15 cellular contexts compared by ENCODE assay signal in genomic region chr2:96913117-96913397, GRCh38. TPM values are rescaled to one million over a fixed set of nuclear protein-coding genes. Genes with fewer than 3 reads are reported as not detected.
DNase-seq lines count a peak whose midpoint lies in the region; ATAC-seq and TF ChIP-seq lines count a peak whose summit lies in the region.
"Had no signal": no experiment of that assay in that cellular context is flagged by ENCODE, and none has a peak within 500 bp of the region (broad histone marks: within the 10 kb centered on the region; RNA-seq: fewer than 3 reads in every experiment).

No MANE protein-coding gene starts in this region.

- H3K4me2 ChIP-seq in neuronal stem cell (ENCODE audit: insufficient read depth, low read length, poor library complexity, severe bottlenecking) (no peak overlapping the region), Karpas-422 (ENCODE audit: low read depth, low read length, poor library complexity, severe bottlenecking) (no peak overlapping the region)
- H3K4me2 ChIP-seq: A549, hepatocyte had no signal

- peak overlapping the region; percentile 68 for H2BK15ac ChIP-seq in neuronal stem cell (ENCODE audit: low read length)

- peaks cover 5 to 14% of the 10 kb centered on the region in 2 donors for H3K9me3 ChIP-seq in neuronal stem cell (replicated peaks in 1 of 2; ENCODE audit: control insufficient read depth in 2 of 2, insufficient read depth in 1 of 2, low read depth in 1 of 2, low read length in 2 of 2)
- no peaks in the 10 kb centered on the region for H3K9me3 ChIP-seq in Karpas-422 (ENCODE audit: low read length)
- H3K9me3 ChIP-seq: right lobe of liver had no signal

- peaks cover 28% of the 10 kb centered on the region for H3K36me3 Mint-ChIP-seq in activated CD4-positive, alpha-beta T cell treated with anti-CD3 and anti-CD28 coated beads, Interleukin-2, amount 10 ng/mL, durations not matched to agents 7 days and 5 days (ENCODE audit: low read depth)
- no peaks in the 10 kb centered on the region for H3K36me3 Mint-ChIP-seq in IgD-negative memory B cell
- H3K36me3 Mint-ChIP-seq in brain = no peaks in the 10 kb centered on the region

- H3K27me3 Mint-ChIP-seq in activated CD4-positive, alpha-beta T cell treated with anti-CD3 and anti-CD28 coated beads, Interleukin-2, amount 10 ng/mL, durations not matched to agents 7 days and 5 days = peaks cover 4% of the 10 kb centered on the region
- H3K27me3 Mint-ChIP-seq in IgD-negative memory B cell (peaks cover 7% of the 10 kb centered on the region), brain (no peaks in the 10 kb centered on the region)

- no peak overlapping the region for H4K91ac ChIP-seq in neuronal stem cell (ENCODE audit: low read depth, low read length, poor library complexity)

- H3K27me3 ChIP-seq in neuronal stem cell (ENCODE audit: control insufficient read depth in 3 of 3, insufficient read depth in 3 of 3, low read depth in 1 of 3, low read length in 3 of 3) = no peaks in the 10 kb centered on the region
- no peaks in the 10 kb centered on the region for H3K27me3 ChIP-seq in Karpas-422 (ENCODE audit: low read length)
- H3K27me3 ChIP-seq: hepatocyte, right lobe of liver had no signal

- no peak for TF ChIP-seq CTCF in brain (conservative IDR thresholded peaks at IDR 0.05)

- no peak overlapping the region for H2BK5ac ChIP-seq in neuronal stem cell (ENCODE audit: low read length)

- H3K27ac Mint-ChIP-seq in activated CD4-positive, alpha-beta T cell treated with anti-CD3 and anti-CD28 coated beads, Interleukin-2, amount 10 ng/mL, durations not matched to agents 7 days and 5 days = peak overlapping the region; percentile 98
- H3K27ac Mint-ChIP-seq in IgD-negative memory B cell (peak overlapping the region in 1 of 3 donors; percentile 75), brain (peak overlapping the region; percentile 1 to 81 (median 57))

- H3K14ac ChIP-seq in neuronal stem cell (ENCODE audit: low read length) = peak overlapping the region; percentile 25

- peak overlapping the region; percentile 13 for H2AK5ac ChIP-seq in neuronal stem cell (ENCODE audit: low read depth, low read length)

- no CpG with 5 or more reads among the region's 5 CpGs for WGBS in neuronal stem cell (ENCODE audit: extremely low coverage in 2 of 2, insufficient read length in 2 of 2, insufficient replicate concordance in 1 of 2), 2 donors

- H3K18ac ChIP-seq in neuronal stem cell (ENCODE audit: low read length) = peak overlapping the region; percentile 20

- H4K8ac ChIP-seq in neuronal stem cell (ENCODE audit: low read depth, low read length) = no peak overlapping the region

- peak overlapping the region; percentile 86 for H2AFZ ChIP-seq in neuronal stem cell (ENCODE audit: low read length)
- H2AFZ ChIP-seq in Karpas-422 (ENCODE audit: low read length) = no peak overlapping the region
- H2AFZ ChIP-seq: hepatocyte had no signal

- no peaks in the 10 kb centered on the region for H3K79me1 ChIP-seq in neuronal stem cell (ENCODE audit: low read depth, low read length)

- H3K23ac ChIP-seq in neuronal stem cell (ENCODE audit: low read depth, low read length, poor library complexity) = no peak overlapping the region

- CTCF ChIA-PET in activated CD4-positive, alpha-beta T cell treated with anti-CD3 and anti-CD28 coated beads, Interleukin-2, amount 10 ng/mL, durations not matched to agents 7 days and 5 days (lab: Charles Lee) = interaction anchor here (0.5 to 1.7 kb wide), 7 partner anchors 12 to 55 kb away, joined by 3 to 7 read pairs (median 5); partner anchors contain the start of gene ANKRD39

- H3K4me3 ChIP-seq in neuronal stem cell (ENCODE audit: low read length in 2 of 2) (no peak overlapping the region), Karpas-422 (ENCODE audit: low read length) (no peak overlapping the region)
- H3K4me3 ChIP-seq: A549, coronary artery, hepatocyte, right lobe of liver had no signal

- no peak overlapping the region for H3K4ac ChIP-seq in neuronal stem cell (ENCODE audit: low read length)

- H2BK12ac ChIP-seq in neuronal stem cell (ENCODE audit: low read length) = no peak overlapping the region

- ATAC-seq in HG03135 (IDR thresholded peaks at IDR 0.05; ENCODE audit: unreplicated experiment) = no peak

- peak overlapping the region; percentile 71 for H3K4me3 Mint-ChIP-seq in activated CD4-positive, alpha-beta T cell treated with anti-CD3 and anti-CD28 coated beads, Interleukin-2, amount 10 ng/mL, durations not matched to agents 7 days and 5 days
- H3K4me3 Mint-ChIP-seq in IgD-negative memory B cell (peak overlapping the region in 3 of 4 donors; percentile 67 to 91 (median 88)), brain (no peak overlapping the region)

- no peaks in the 10 kb centered on the region for H3K9me2 ChIP-seq in Karpas-422 (replicated peaks; ENCODE audit: insufficient read depth, low read length)

- H3K79me2 ChIP-seq in Karpas-422 (ENCODE audit: low read length) = no peaks in the 10 kb centered on the region
- H3K79me2 ChIP-seq: hepatocyte had no signal

- H3K9ac ChIP-seq in neuronal stem cell (ENCODE audit: low read depth, low read length, poor library complexity) (no peak overlapping the region), Karpas-422 (ENCODE audit: low read length) (no peak overlapping the region)

- H2BK120ac ChIP-seq in neuronal stem cell (ENCODE audit: low read depth, low read length) = peak overlapping the region; percentile 13

- POLR2A ChIA-PET in activated CD4-positive, alpha-beta T cell treated with anti-CD3 and anti-CD28 coated beads, Interleukin-2, amount 10 ng/mL, durations not matched to agents 7 days and 5 days (lab: Charles Lee) = no interaction called here

- peaks cover 25% of the 10 kb centered on the region for H3K9me3 Mint-ChIP-seq in activated CD4-positive, alpha-beta T cell treated with anti-CD3 and anti-CD28 coated beads, Interleukin-2, amount 10 ng/mL, durations not matched to agents 7 days and 5 days
- H3K9me3 Mint-ChIP-seq in IgD-negative memory B cell = peaks cover 0 to 6% (median 0%) of the 10 kb centered on the region in 3 donors
- H3K9me3 Mint-ChIP-seq in brain = peaks cover 7 to 15% (median 11%) of the 10 kb centered on the region in 5 experiments

- H3K4me1 ChIP-seq in neuronal stem cell (ENCODE audit: control insufficient read depth in 2 of 2, insufficient read depth in 1 of 2, low read depth in 1 of 2, low read length in 2 of 2) (peaks cover 4 to 8% of the 10 kb centered on the region in 2 donors), Karpas-422 (ENCODE audit: low read length) (no peaks in the 10 kb centered on the region)
- H3K4me1 ChIP-seq: A549, right lobe of liver had no signal

- DNase-seq in activated CD4-positive, alpha-beta T cell treated with anti-CD3 and anti-CD28 coated beads, Interleukin-2, amount 10 ng/mL, durations not matched to agents 7 days and 5 days = no peak
- no peak for DNase-seq in activated CD4-positive, alpha-beta T cell treated with anti-CD3 and anti-CD28 coated beads for 1 hour
- DNase-seq in neuronal stem cell (ENCODE audit: low spot score) (no peak), NCI-H1105 (lab: John Stamatoyannopoulos, UW) (no peak), Karpas-422 (no peak)
- DNase-seq: H7, NCI-H187 treated with DMSO at 0.1 percent for 48 hours, NCI-H69, right lobe of liver had no signal

- H3K27ac ChIP-seq in neuronal stem cell (replicated peaks; ENCODE audit: low read length) = no peak overlapping the region
- H3K27ac ChIP-seq in Karpas-422 (ENCODE audit: low read length) = no peak overlapping the region
- H3K27ac ChIP-seq: A549, coronary artery, hepatocyte, right lobe of liver had no signal

- no peaks in the 10 kb centered on the region for H4K20me1 ChIP-seq in Karpas-422 (ENCODE audit: insufficient read depth, low read depth, low read length)

- H3K4me1 Mint-ChIP-seq in activated CD4-positive, alpha-beta T cell treated with anti-CD3 and anti-CD28 coated beads, Interleukin-2, amount 10 ng/mL, durations not matched to agents 7 days and 5 days = peaks cover 57% of the 10 kb centered on the region
- H3K4me1 Mint-ChIP-seq in IgD-negative memory B cell (peaks cover 15 to 23% (median 20%) of the 10 kb centered on the region in 3 donors), brain (peaks cover 50% of the 10 kb centered on the region)

- H3K36me3 ChIP-seq in neuronal stem cell (replicated peaks in 1 of 2; ENCODE audit: control insufficient read depth in 2 of 2, insufficient read depth in 2 of 2, low read length in 2 of 2) (no peaks in the 10 kb centered on the region), Karpas-422 (ENCODE audit: insufficient read depth, low read length) (no peaks in the 10 kb centered on the region)
- H3K36me3 ChIP-seq: right lobe of liver had no signal

RNA-seq across cellular contexts. Expression of gene SEMA4C, which starts 43.2 kb away (rescaled TPM):
- 10 to 100 TPM; 25.5 to 35.4 TPM for total RNA-seq in activated CD4-positive, alpha-beta T cell treated with anti-CD3 and anti-CD28 coated beads, Interleukin-2, amount 10 ng/mL, durations not matched to agents 7 days and 5 days
- 0.58 TPM for polyA plus RNA-seq in IgD-negative memory B cell
- polyA plus RNA-seq in brain (ENCODE audit: insufficient read depth, low read depth, low replicate concordance) = 32.9 TPM
- 40.1 TPM for polyA plus RNA-seq in neuronal stem cell (2013, experiment 1 of 2)
- polyA plus RNA-seq in neuronal stem cell (2013, experiment 2 of 2) = 39.2 TPM
- total RNA-seq in Karpas-422 (2014; rRNA removed; shearing (Covaris generic); ENCODE audit: low replicate concordance) = 2.5 and 6.3 TPM in 2 replicates

RNA-seq across cellular contexts. Expression of gene ANKRD39, which starts 55.2 kb away (rescaled TPM):
- total RNA-seq in activated CD4-positive, alpha-beta T cell treated with anti-CD3 and anti-CD28 coated beads, Interleukin-2, amount 10 ng/mL, durations not matched to agents 7 days and 5 days = 10 to 100 TPM; 32.8 to 35.8 TPM
- 16.3 TPM for polyA plus RNA-seq in IgD-negative memory B cell
- polyA plus RNA-seq in brain (ENCODE audit: insufficient read depth, low read depth, low replicate concordance) = 20.7 TPM
- 10.5 TPM for polyA plus RNA-seq in neuronal stem cell (2013, experiment 1 of 2)
- polyA plus RNA-seq in neuronal stem cell (2013, experiment 2 of 2) = 9.7 TPM
- total RNA-seq in Karpas-422 (2014; rRNA removed; shearing (Covaris generic); ENCODE audit: low replicate concordance) = 11.1 and 12.5 TPM in 2 replicates

Comparison
In these comparisons a context has a peak if more than half of its experiments do, and no peak if none do; other contexts are left out.
1. H3K4me3 Mint-ChIP-seq: peak in activated CD4-positive, alpha-beta T cell treated with anti-CD3 and anti-CD28 coated beads, Interleukin-2, amount 10 ng/mL, durations not matched to agents 7 days and 5 days (single experiment) and IgD-negative memory B cell (3 of 4); none in brain (0 of 5).